Comparison of ENCODE assay signal across 12 cellular contexts in the genomic region with DNA sequence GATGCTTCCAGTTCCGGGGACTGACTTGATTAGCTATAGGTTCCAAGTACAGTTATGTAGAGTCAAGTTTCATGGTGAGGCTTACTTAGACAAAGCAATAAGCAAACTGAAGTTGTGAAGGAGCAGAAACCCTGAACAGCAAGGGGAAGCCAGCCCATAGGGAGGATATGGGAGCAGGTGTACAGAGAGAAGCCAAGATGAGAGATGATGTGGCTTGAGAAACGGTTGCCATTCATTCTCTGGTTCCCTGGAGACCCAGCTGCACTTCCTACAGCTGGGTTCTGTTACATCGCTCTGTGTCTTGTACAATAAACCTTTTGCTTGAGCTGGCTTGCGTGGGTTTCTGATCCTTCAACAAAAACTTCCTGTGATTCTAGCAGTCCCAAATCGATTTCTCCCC.
DNase-seq lines count a peak whose midpoint lies in the region; ATAC-seq and FAIRE-seq lines count a peak whose summit lies in the region.
"Had no signal": no experiment of that assay in that cellular context is flagged by ENCODE, and none has a peak within 500 bp of the region (broad histone marks: within the 10 kb centered on the region; RNA-seq: fewer than 3 reads in every experiment).

No MANE protein-coding gene starts in this region.

- H3K9me3 Mint-ChIP-seq in CD8-positive, alpha-beta memory T cell: no peaks in the 10 kb centered on the region

- no peaks in the 10 kb centered on the region for H3K27me3 ChIP-seq in CD8-positive, alpha-beta memory T cell (ENCODE audit: insufficient read depth, low read length, poor library complexity, severe bottlenecking)

- peaks cover 0 to 3% (median 0%) of the 10 kb centered on the region in 3 donors for H3K36me3 Mint-ChIP-seq in CD8-positive, alpha-beta memory T cell

- CTCF ChIA-PET in CD8-positive, alpha-beta memory T cell (lab: Charles Lee): interaction anchor here (1.0 to 1.3 kb wide), 2 partner anchors 32 to 45 kb away, joined by 3 read pairs; no protein-coding TSS in a partner anchor

- H3K36me3 ChIP-seq in CD8-positive, alpha-beta memory T cell (ENCODE audit: insufficient read depth, low read length): no peaks in the 10 kb centered on the region
- H3K36me3 ChIP-seq: HAP-1, lower lobe of right lung had no signal

- POLR2A ChIA-PET in CD8-positive, alpha-beta memory T cell (lab: Charles Lee): no interaction called here

- peak; percentile 45 for ATAC-seq in GM19351 (IDR thresholded peaks at IDR 0.05; ENCODE audit: unreplicated experiment)
- peak; percentile 43 for ATAC-seq in HG02763 (IDR thresholded peaks at IDR 0.05; ENCODE audit: unreplicated experiment)
- ATAC-seq: lower lobe of right lung had no signal

- DNase-seq in NCI-H2171 (lab: John Stamatoyannopoulos, UW) (peak; percentile 25), retina (peak; percentile 40), amygdala (lab: John Stamatoyannopoulos, UW) (no peak), NCI-H187 (lab: John Stamatoyannopoulos, UW) (no peak), frontal cortex (ENCODE audit: low spot score in 2 of 2) (no peak)
- DNase-seq in CD8-positive, alpha-beta memory T cell: no peak
- DNase-seq: activated CD4-positive, CD25-positive, alpha-beta regulatory T cell; lower lobe of right lung had no signal

- peaks cover 6 to 11% of the 10 kb centered on the region in 2 donors for H3K27me3 Mint-ChIP-seq in CD8-positive, alpha-beta memory T cell

- FAIRE-seq in frontal cortex (lab: Jason Lieb, UNC): no peak

- H3K4me3 Mint-ChIP-seq in CD8-positive, alpha-beta memory T cell: peak overlapping the region in 1 of 7 donors; percentile 28

- H3K27ac ChIP-seq in CD8-positive, alpha-beta memory T cell (ENCODE audit: low read depth, low read length): no peak overlapping the region
- H3K27ac ChIP-seq: lower lobe of right lung had no signal

- peak overlapping the region in 2 of 8 donors; percentile 7 to 45 for H3K27ac Mint-ChIP-seq in CD8-positive, alpha-beta memory T cell

- no peaks in the 10 kb centered on the region for H3K4me1 ChIP-seq in CD8-positive, alpha-beta memory T cell (ENCODE audit: insufficient read depth, low read length)
- H3K4me1 ChIP-seq: HAP-1, lower lobe of right lung had no signal

- H3K4me3 ChIP-seq in CD8-positive, alpha-beta memory T cell (ENCODE audit: low read length): no peak overlapping the region
- H3K4me3 ChIP-seq: coronary artery, HAP-1, lower lobe of right lung had no signal

- peaks cover 19 to 25% (median 24%) of the 10 kb centered on the region in 3 donors for H3K4me1 Mint-ChIP-seq in CD8-positive, alpha-beta memory T cell

- no peaks in the 10 kb centered on the region for H3K9me3 ChIP-seq in CD8-positive, alpha-beta memory T cell (ENCODE audit: low read length)
- H3K9me3 ChIP-seq: HAP-1, lower lobe of right lung had no signal

Comparison
In these comparisons a context has a peak if more than half of its experiments do, and no peak if none do; other contexts are left out.
1. DNase-seq: peak in NCI-H2171 (single experiment) and retina (single experiment); none in amygdala (0 of 56), NCI-H187 (0 of 2), frontal cortex (0 of 2) and CD8-positive, alpha-beta memory T cell (0 of 5).